16 cellular contexts compared by ENCODE assay signal in genomic region chr18:45363258-45363657, GRCh38.
DNase-seq lines count a peak whose midpoint lies in the region; ATAC-seq and TF ChIP-seq lines count a peak whose summit lies in the region.
"Had no signal": no experiment of that assay in that cellular context is flagged by ENCODE, and none has a peak within 500 bp of the region (broad histone marks: within the 10 kb centered on the region; RNA-seq: fewer than 3 reads in every experiment).

No MANE protein-coding gene starts in this region.

- ATAC-seq in stimulated activated naive B cell treated with anti-CD40 and anti-IgM and Interleukin-4, amounts not matched to agents 10 μg/mL and 1 μg/mL and 100 μg/mL, for 72 hours (replicated peaks), result no peak
- no peak for ATAC-seq in HG03280 (IDR thresholded peaks at IDR 0.05; ENCODE audit: unreplicated experiment)
- ATAC-seq: HepG2 had no signal

- peaks cover 24% of the 10 kb centered on the region for H3K4me1 Mint-ChIP-seq in neural crest cell
- no peaks in the 10 kb centered on the region for H3K4me1 Mint-ChIP-seq in stimulated activated naive B cell treated with anti-CD40 and anti-IgM and Interleukin-4, amounts not matched to agents 10 μg/mL and 1 μg/mL and 100 μg/mL, for 72 hours
- H3K4me1 Mint-ChIP-seq in chondrocyte (ENCODE audit: low read depth), result peaks cover 25% of the 10 kb centered on the region
- H3K4me1 Mint-ChIP-seq: CD4-positive, CD25-positive, alpha-beta regulatory T cell; CD8-positive, alpha-beta memory T cell; IgD-negative memory B cell had no signal

- no peak for DNase-seq in SJCRH30
- DNase-seq in globus pallidus (ENCODE audit: low spot score), result peak; percentile 53
- DNase-seq in neural crest cell (ENCODE audit: low read depth, low spot score), result no peak
- DNase-seq in stimulated activated naive B cell treated with anti-CD40 and anti-IgM and Interleukin-4, amounts not matched to agents 10 μg/mL and 1 μg/mL and 100 μg/mL, for 72 hours, result no peak
- no peak for DNase-seq in activated CD4-positive, CD25-positive, alpha-beta regulatory T cell (lab: John Stamatoyannopoulos, UW)
- no peak for DNase-seq in chondrocyte (ENCODE audit: low spot score)
- DNase-seq in H4 (ENCODE audit: low spot score), result no peak
- DNase-seq: BE2C; CD4-positive, CD25-positive, alpha-beta regulatory T cell; CD8-positive, alpha-beta memory T cell; DMS 273 treated with DMSO at 0.1 percent for 48 hours; GM23248; HCEC 1CT had no signal

- peak overlapping the region; percentile 22; the same call in 1 of the 2 replicates for H3K27ac ChIP-seq in SJCRH30
- H3K27ac ChIP-seq: GM23248 had no signal

- H3K4me3 Mint-ChIP-seq in neural crest cell (no peak overlapping the region), chondrocyte (ENCODE audit: unreplicated experiment) (no peak overlapping the region)
- H3K4me3 Mint-ChIP-seq in stimulated activated naive B cell treated with anti-CD40 and anti-IgM and Interleukin-4, amounts not matched to agents 10 μg/mL and 1 μg/mL and 100 μg/mL, for 72 hours, result no peak overlapping the region
- H3K4me3 Mint-ChIP-seq: CD4-positive, CD25-positive, alpha-beta regulatory T cell; CD8-positive, alpha-beta memory T cell; IgD-negative memory B cell had no signal

- H3K9me3 Mint-ChIP-seq in neural crest cell (no peaks in the 10 kb centered on the region), chondrocyte (ENCODE audit: low read depth) (no peaks in the 10 kb centered on the region)
- no peaks in the 10 kb centered on the region for H3K9me3 Mint-ChIP-seq in stimulated activated naive B cell treated with anti-CD40 and anti-IgM and Interleukin-4, amounts not matched to agents 10 μg/mL and 1 μg/mL and 100 μg/mL, for 72 hours

- no peak overlapping the region for H3K4me3 ChIP-seq in SJCRH30
- H3K4me3 ChIP-seq: GM23248 had no signal

- no peaks in the 10 kb centered on the region for H3K27me3 ChIP-seq in SJCRH30
- H3K27me3 ChIP-seq: BE2C had no signal

- no peaks in the 10 kb centered on the region for H3K9me3 ChIP-seq in SJCRH30 (replicated peaks)
- H3K9me3 ChIP-seq: BE2C had no signal

- H3K36me3 ChIP-seq in SJCRH30, result no peaks in the 10 kb centered on the region
- H3K36me3 ChIP-seq: BE2C had no signal

- H3K27me3 Mint-ChIP-seq in neural crest cell (ENCODE audit: low read depth) (no peaks in the 10 kb centered on the region), chondrocyte (ENCODE audit: low read depth) (peaks cover 1% of the 10 kb centered on the region)
- H3K27me3 Mint-ChIP-seq in stimulated activated naive B cell treated with anti-CD40 and anti-IgM and Interleukin-4, amounts not matched to agents 10 μg/mL and 1 μg/mL and 100 μg/mL, for 72 hours, result peaks cover 16 to 28% of the 10 kb centered on the region in 2 donors
- H3K27me3 Mint-ChIP-seq: CD4-positive, CD25-positive, alpha-beta regulatory T cell had no signal

- H3K4me1 ChIP-seq in SJCRH30, result no peaks in the 10 kb centered on the region; the same call in 1 of the 2 replicates
- H3K4me1 ChIP-seq: BE2C had no signal

- H3K36me3 Mint-ChIP-seq in neural crest cell (ENCODE audit: low read depth), result no peaks in the 10 kb centered on the region
- H3K36me3 Mint-ChIP-seq in stimulated activated naive B cell treated with anti-CD40 and anti-IgM and Interleukin-4, amounts not matched to agents 10 μg/mL and 1 μg/mL and 100 μg/mL, for 72 hours, result no peaks in the 10 kb centered on the region
- no peaks in the 10 kb centered on the region for H3K36me3 Mint-ChIP-seq in chondrocyte (ENCODE audit: low read depth)
- H3K36me3 Mint-ChIP-seq: CD4-positive, CD25-positive, alpha-beta regulatory T cell; CD8-positive, alpha-beta memory T cell; IgD-negative memory B cell had no signal

- no peak for TF ChIP-seq CTCF in neural crest cell (conservative IDR thresholded peaks at IDR 0.05)
- no peak for TF ChIP-seq CTCF in chondrocyte (IDR thresholded peaks at IDR 0.05)

- peak overlapping the region; percentile 40 for H3K27ac Mint-ChIP-seq in neural crest cell (ENCODE audit: unreplicated experiment)
- peak overlapping the region; percentile 11 for H3K27ac Mint-ChIP-seq in stimulated activated naive B cell treated with anti-CD40 and anti-IgM and Interleukin-4, amounts not matched to agents 10 μg/mL and 1 μg/mL and 100 μg/mL, for 72 hours
- H3K27ac Mint-ChIP-seq in chondrocyte (ENCODE audit: unreplicated experiment), result no peak overlapping the region
- H3K27ac Mint-ChIP-seq: CD4-positive, CD25-positive, alpha-beta regulatory T cell; CD8-positive, alpha-beta memory T cell; IgD-negative memory B cell had no signal
